Comparison of ENCODE assay signal across 13 cellular contexts in the genomic region with DNA sequence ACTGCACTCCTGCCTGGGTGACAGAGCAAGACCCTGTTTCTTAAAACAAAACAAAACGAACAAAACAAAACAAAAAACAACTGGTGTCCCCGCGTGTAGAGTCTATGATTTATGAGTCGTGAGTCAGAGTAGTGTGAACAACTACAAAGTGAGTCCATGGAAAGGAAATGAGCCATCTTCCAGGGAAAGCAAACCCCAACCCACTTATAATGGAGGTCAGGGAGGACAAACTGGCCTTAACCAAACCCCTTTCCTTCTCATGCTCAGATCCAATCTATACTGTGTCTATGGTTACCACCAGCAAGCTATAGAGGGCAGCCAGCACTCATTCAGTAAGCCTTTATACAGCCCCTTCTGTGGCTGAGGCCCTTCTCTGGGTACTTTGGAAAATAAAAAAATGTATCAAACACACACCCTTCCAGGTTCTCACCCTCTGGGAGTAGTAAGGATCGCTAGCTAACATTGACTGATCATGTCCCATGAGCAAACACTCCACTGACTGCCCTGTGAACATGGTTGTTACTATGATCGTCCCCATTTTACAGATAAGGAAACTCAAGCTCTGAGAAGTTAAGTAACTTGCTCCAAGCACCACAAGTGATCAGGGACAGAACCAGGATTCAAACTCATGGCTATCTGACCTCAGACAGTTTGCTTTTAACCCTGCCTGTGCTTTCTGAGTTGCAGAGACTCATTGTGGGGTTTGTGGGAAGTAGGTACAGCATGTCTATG. TPM values are rescaled to one million over a fixed set of nuclear protein-coding genes. Genes with fewer than 3 reads are reported as not detected.
DNase-seq lines count a peak whose midpoint lies in the region; ATAC-seq, FAIRE-seq and TF ChIP-seq lines count a peak whose summit lies in the region.
"Had no signal": no experiment of that assay in that cellular context is flagged by ENCODE, and none has a peak within 500 bp of the region (broad histone marks: within the 10 kb centered on the region; RNA-seq: fewer than 3 reads in every experiment).

No MANE protein-coding gene starts in this region.

- H3K27me3 ChIP-seq in AG04450 (ENCODE audit: control insufficient read depth, insufficient read depth, low read length) = no peaks in the 10 kb centered on the region
- H3K27me3 ChIP-seq in K562 (ENCODE audit: control insufficient read depth in 2 of 2, insufficient read depth in 2 of 2, low read length in 2 of 2) = peaks cover 5 to 10% of the 10 kb centered on the region in 2 experiments; a peak in 3 of 5 replicates
- no peaks in the 10 kb centered on the region for H3K27me3 ChIP-seq in H9 (ENCODE audit: insufficient read depth, low read length)

- intact Hi-C loops in K562 (cut with micrococcal nuclease) = loop anchor here (2.0 kb wide), 1 partner anchor 92 kb away; no protein-coding TSS in a partner anchor

- no peak overlapping the region for H4K91ac ChIP-seq in H9 (ENCODE audit: insufficient read length, low read depth, low read length)

- DNase-seq in AG04450 (ENCODE audit: low read depth, low spot score) (peak; percentile 13), HS-5 (ENCODE audit: low read depth) (peak; percentile 70), K562 (ENCODE audit: extremely low read depth in 1 of 4, low spot score in 3 of 4) (peak in 2 of 4 experiments; percentile 20 to 26), left kidney (ENCODE audit: low read depth, low spot score) (peak; percentile 80), NCI-H748 treated with DMSO at 0.1 percent for 48 hours (lab: John Stamatoyannopoulos, UW) (no peak), DMS 273 treated with DMSO at 0.1 percent for 48 hours (lab: John Stamatoyannopoulos, UW) (no peak), GM12891 (ENCODE audit: insufficient read length, low spot score) (no peak), H9 (no peak)
- DNase-seq: NCI-H1930; occipital lobe; stimulated activated CD4-positive, alpha-beta T cell treated with anti-CD3 and anti-CD28 coated beads, Interleukin-4, amount 100 ng/mL, for 24 hours had no signal

- TF ChIP-seq CTCF in AG04450 (IDR thresholded peaks at IDR 0.05; ENCODE audit: low read depth, low read length) (no peak), K562 (IDR thresholded peaks at IDR 0.05 in 2 of 3, conservative IDR thresholded peaks at IDR 0.05 in 1 of 3; ENCODE audit: insufficient read depth in 2 of 3, low read depth in 1 of 3, low read length in 3 of 3) (peak in 1 of 3 experiments; percentile 15; a peak in 1 of 6 replicates), H9 (conservative IDR thresholded peaks at IDR 0.05) (no peak)

- no peak overlapping the region for H3K4me3 Mint-ChIP-seq in H9

- no peaks in the 10 kb centered on the region for H3K9me3 ChIP-seq in AG04450 (ENCODE audit: control insufficient read depth, insufficient read depth, low read length)
- H3K9me3 ChIP-seq in K562 (replicated peaks; ENCODE audit: control insufficient read depth, insufficient read depth, low read depth, low read length) = no peaks in the 10 kb centered on the region
- H3K9me3 ChIP-seq in H9 (ENCODE audit: control insufficient read depth, low read depth, low read length) = no peaks in the 10 kb centered on the region

- ATAC-seq in K562 = peak; percentile 87

- H3K4ac ChIP-seq in H9 (ENCODE audit: low read depth, low read length) = no peak overlapping the region

- H3K9ac ChIP-seq in K562 (ENCODE audit: insufficient read depth in 1 of 2, low read depth in 2 of 2, low read length in 2 of 2) (no peak overlapping the region), H9 (ENCODE audit: extremely low read depth, insufficient read length, low read length) (no peak overlapping the region)

- TF ChIP-seq RAD21 in K562 (CRISPR knock-in tag; conservative IDR thresholded peaks at IDR 0.05 in 1 of 2, IDR thresholded peaks at IDR 0.05 in 1 of 2) = peak; percentile 3 to 43; a peak in 3 of 4 replicates

- H3K9me3 Mint-ChIP-seq in H9 = peaks cover 0 to 3% of the 10 kb centered on the region in 2 experiments; a peak in 2 of 5 replicates

- no peak overlapping the region for H3K14ac ChIP-seq in H9 (ENCODE audit: insufficient read depth, low read length)

- no peak overlapping the region for H2BK5ac ChIP-seq in H9 (ENCODE audit: insufficient read length, low read length)

- H3K4me1 Mint-ChIP-seq in H9 = peaks cover 13 to 14% of the 10 kb centered on the region in 2 experiments

- H4K8ac ChIP-seq in H9 (replicated peaks; ENCODE audit: insufficient read length, low read depth, low read length) = no peak overlapping the region

- no peaks in the 10 kb centered on the region for H3K27me3 Mint-ChIP-seq in H9 (ENCODE audit: low read depth)

- CTCF ChIA-PET in AG04450 (lab: Charles Lee) (interaction anchor here (0.5 kb wide), 1 partner anchor 101 kb away, joined by 3 read pairs; no protein-coding TSS in a partner anchor), K562 (lab: Yijun Ruan, JAX; ENCODE audit: low intra/inter-chr PET ratio) (no interaction called here)

- H2BK15ac ChIP-seq in H9 (ENCODE audit: low read depth, low read length) = no peak overlapping the region

- in situ Hi-C loops in K562 (cut with MboI) = no loop called here

- H3K27ac Mint-ChIP-seq in H9 = peak overlapping the region in 1 of 3 experiments; percentile 35; a peak in 2 of 7 replicates

- no peaks in the 10 kb centered on the region for H3K79me2 ChIP-seq in K562 (ENCODE audit: control insufficient read depth, insufficient read depth, low read length)
- H3K79me2 ChIP-seq in H9 (ENCODE audit: insufficient read depth, low read length) = no peaks in the 10 kb centered on the region

- no peaks in the 10 kb centered on the region for H3K36me3 Mint-ChIP-seq in H9 (ENCODE audit: insufficient read depth in 1 of 3, low read depth in 3 of 3)

- H3K4me1 ChIP-seq in K562 (replicated peaks in 1 of 2; ENCODE audit: control insufficient read depth in 2 of 2, insufficient read depth in 2 of 2, low read length in 2 of 2) = no peaks in the 10 kb centered on the region; a peak in 1 of 5 replicates
- no peaks in the 10 kb centered on the region for H3K4me1 ChIP-seq in H9 (ENCODE audit: insufficient read depth, low read length)

- H2BK20ac ChIP-seq in H9 (ENCODE audit: low read depth, low read length, poor library complexity, severe bottlenecking) = no peak overlapping the region

- H3K79me1 ChIP-seq in H9 (ENCODE audit: insufficient read depth, low read depth, low read length, poor library complexity, severe bottlenecking) = no peaks in the 10 kb centered on the region

- no TSS peak for BruUV-seq in K562 (replicated peaks; lab: Mats Ljungman, UMichigan)

- H4K20me1 ChIP-seq in K562 (replicated peaks; ENCODE audit: control insufficient read depth, insufficient read depth, low read length) (no peaks in the 10 kb centered on the region), H9 (ENCODE audit: control insufficient read depth, insufficient read depth, insufficient read length) (no peaks in the 10 kb centered on the region)

- H2AK5ac ChIP-seq in H9 (ENCODE audit: insufficient read length, low read length) = no peak overlapping the region

- H3K4me3 ChIP-seq in AG04450 (ENCODE audit: low read depth, low read length) (no peak overlapping the region), K562 (no peak overlapping the region)

- FAIRE-seq in K562 (lab: Jason Lieb, UNC) (peak; percentile 19), GM12891 (lab: Jason Lieb, UNC) (no peak)

- peak overlapping the region; percentile 31 for H3K27ac ChIP-seq in AG04450 (ENCODE audit: low read depth, low read length)
- no peak overlapping the region for H3K27ac ChIP-seq in K562 (ENCODE audit: extremely low read depth, low read depth, low read length)
- H3K27ac ChIP-seq in H9 (ENCODE audit: insufficient read length, low read depth, low read length) = no peak overlapping the region
- H3K27ac ChIP-seq: HL-60 had no signal

- POLR2A ChIA-PET in AG04450 (lab: Yijun Ruan, JAX) = interaction anchor here (0.6 to 1.2 kb wide), 2 partner anchors 11 to 24 kb away, joined by 3 to 4 read pairs; no protein-coding TSS in a partner anchor
- POLR2A ChIA-PET in K562 (lab: Yijun Ruan, JAX) = interaction anchor here (0.7 to 1.8 kb wide), 3 partner anchors 11 to 46 kb away, joined by 4 to 5 read pairs (median 4); no protein-coding TSS in a partner anchor

- no peak overlapping the region for H3K18ac ChIP-seq in H9 (ENCODE audit: insufficient read length, low read depth, low read length)

- no peak overlapping the region for H2BK120ac ChIP-seq in H9 (ENCODE audit: low read depth, low read length, poor library complexity, severe bottlenecking)

- no peak overlapping the region for H4K5ac ChIP-seq in H9 (ENCODE audit: insufficient read length, low read depth, low read length)

- no peak overlapping the region; the same call in 1 of the 2 replicates for H3K4me2 ChIP-seq in K562 (ENCODE audit: insufficient read depth, low read length)
- H3K4me2 ChIP-seq in H9 (ENCODE audit: insufficient read depth, insufficient read length, low read length) = no peak overlapping the region

- H3K56ac ChIP-seq in H9 (ENCODE audit: insufficient read length, low read depth, low read length) = no peak overlapping the region

- no peaks in the 10 kb centered on the region for H3K23me2 ChIP-seq in H9 (ENCODE audit: insufficient read length, low read depth, low read length, poor library complexity, severe bottlenecking)

- no peak overlapping the region for H3T11ph ChIP-seq in H9 (ENCODE audit: low read length)

- H3K36me3 ChIP-seq in K562 (ENCODE audit: control insufficient read depth, insufficient read depth, low read length) = no peaks in the 10 kb centered on the region

- H3K23ac ChIP-seq in H9 (ENCODE audit: insufficient read length, low read depth, low read length) = no peak overlapping the region

- H3K9me1 ChIP-seq in K562 (ENCODE audit: control insufficient read depth, insufficient read depth, low read length) = no peaks in the 10 kb centered on the region

- H2AFZ ChIP-seq in K562 (ENCODE audit: low read depth, low read length) = peak overlapping the region; percentile 43
- no peak overlapping the region for H2AFZ ChIP-seq in H9 (ENCODE audit: low read length)

- 5% methylated on average over 6 of the region's 6 CpGs for WGBS in K562 (ENCODE audit: insufficient coverage, low coverage, missing lambda C conversion rate)
- no CpG with 5 or more reads among the region's 6 CpGs for WGBS in H9 (ENCODE audit: extremely low coverage, insufficient read length, low lambda C conversion rate)

- H2BK12ac ChIP-seq in H9 (ENCODE audit: insufficient read length, low read depth, low read length) = no peak overlapping the region

- TF ChIP-seq POLR2A in K562 (conservative IDR thresholded peaks at IDR 0.05) (no peak), GM12891 (IDR thresholded peaks at IDR 0.05; ENCODE audit: low read depth, low read length) (no peak)

- TF ChIP-seq EP300 in K562 (IDR thresholded peaks at IDR 0.05; ENCODE audit: low read length) = no peak

RNA-seq across cellular contexts. Expression of a gene that starts 24.7 kb away (rescaled TPM):
- polyA plus RNA-seq in AG04450 (2011; rRNA removed) (10.4 and 10.9 TPM in 2 replicates), K562 (2011; rRNA removed) (not detected in 2 replicates), K562 (2014; fragmentation: Illumina TruSeq; extraction: Trizol) (not detected in 2 replicates), K562 (2014; fragmentation: Nextera tagmentation; extraction: Ambion mirVana) (not detected), K562 (2014; rRNA removed) (not detected in 2 replicates)
- polyA minus RNA-seq in AG04450 (2011; rRNA and poly(A)+ RNA removed) = 7.3 and 7.8 TPM in 2 replicates
- total RNA-seq in K562 (2011; cell fraction: chromatin; rRNA removed; ENCODE audit: low replicate concordance) = not detected in 2 replicates
- not detected in 2 replicates for total RNA-seq in K562 (2011; cell fraction: nucleolus; rRNA removed)
- total RNA-seq in K562 (2011; cell fraction: nucleoplasm; rRNA removed) = not detected in 2 replicates
- total RNA-seq in K562 (2014; rRNA removed) (0.04 TPM in 1 of 2 replicates, not detected in the other), K562 (2014; rRNA removed; fragmentation: Illumina TruSeq; extraction: Trizol) (not detected in 2 replicates), K562 (2015; rRNA removed; fragmentation: Illumina TruSeq; extraction: Trizol) (not detected in 2 replicates), K562 (2021) (0.04 TPM in 2 replicates), H9 (2021) (0.59 and 0.70 TPM in 2 replicates)
- polyA plus RNA-seq in K562 (2011; cell fraction: cytosol; rRNA removed) = not detected in 2 replicates
- not detected in 2 replicates for polyA plus RNA-seq in K562 (2011; cell fraction: nucleus; rRNA removed)
- polyA plus RNA-seq in K562 (2012) = 0.04 TPM in 1 of 2 replicates, not detected in the other
- not detected in 2 replicates for polyA minus RNA-seq in K562 (2011; rRNA and poly(A)+ RNA removed)
- polyA minus RNA-seq in K562 (2011; cell fraction: cytosol; rRNA and poly(A)+ RNA removed) = not detected in 2 replicates
- polyA minus RNA-seq in K562 (2011; cell fraction: nucleus; rRNA and poly(A)+ RNA removed) = not detected in 2 replicates
- polyA plus RNA-seq in GM12891 (2012; ENCODE audit: low read depth, missing spikeins) = 0.03 TPM

RNA-seq across cellular contexts. Expression of a gene that starts 54.9 kb away (rescaled TPM):
- polyA plus RNA-seq in AG04450 (2011; rRNA removed) = not detected in 2 replicates
- polyA minus RNA-seq in AG04450 (2011; rRNA and poly(A)+ RNA removed) = not detected in 2 replicates
- not detected in 2 replicates for total RNA-seq in K562 (2011; cell fraction: chromatin; rRNA removed; ENCODE audit: low replicate concordance)
- not detected in 2 replicates for total RNA-seq in K562 (2011; cell fraction: nucleolus; rRNA removed)
- not detected in 2 replicates for total RNA-seq in K562 (2011; cell fraction: nucleoplasm; rRNA removed)
- total RNA-seq in K562 (2014; rRNA removed) = 0.18 and 0.33 TPM in 2 replicates
- total RNA-seq in K562 (2014; rRNA removed; fragmentation: Illumina TruSeq; extraction: Trizol) = not detected in 2 replicates
- total RNA-seq in K562 (2015; rRNA removed; fragmentation: Illumina TruSeq; extraction: Trizol) = 0.07 and 0.11 TPM in 2 replicates
- total RNA-seq in K562 (2021) = 0.16 TPM in 1 of 2 replicates, not detected in the other
- not detected in 2 replicates for polyA plus RNA-seq in K562 (2011; rRNA removed)
- not detected in 2 replicates for polyA plus RNA-seq in K562 (2011; cell fraction: cytosol; rRNA removed)
- not detected in 2 replicates for polyA plus RNA-seq in K562 (2011; cell fraction: nucleus; rRNA removed)
- 0.09 and 0.98 TPM in 2 replicates for polyA plus RNA-seq in K562 (2012)
- 0.19 and 0.28 TPM in 2 replicates for polyA plus RNA-seq in K562 (2014; fragmentation: Illumina TruSeq; extraction: Trizol)
- polyA plus RNA-seq in K562 (2014; fragmentation: Nextera tagmentation; extraction: Ambion mirVana) = under 1 TPM; 0.11 to 0.34 TPM
- 0.25 TPM in 1 of 2 replicates, not detected in the other for polyA plus RNA-seq in K562 (2014; rRNA removed)
- not detected in 2 replicates for polyA minus RNA-seq in K562 (2011; rRNA and poly(A)+ RNA removed)
- polyA minus RNA-seq in K562 (2011; cell fraction: cytosol; rRNA and poly(A)+ RNA removed) = not detected in 2 replicates
- not detected in 2 replicates for polyA minus RNA-seq in K562 (2011; cell fraction: nucleus; rRNA and poly(A)+ RNA removed)
- polyA plus RNA-seq in GM12891 (2012; ENCODE audit: low read depth, missing spikeins) = not detected
- not detected in 2 replicates for total RNA-seq in H9 (2021)
- total RNA-seq: occipital lobe, subcutaneous adipose tissue had no signal

Comparison
In these comparisons a context has a peak if more than half of its experiments do, and no peak if none do; other contexts are left out.
1. DNase-seq: peak in AG04450 (single experiment), HS-5 (single experiment) and left kidney (single experiment); none in NCI-H748 treated with DMSO at 0.1 percent for 48 hours (single experiment), DMS 273 treated with DMSO at 0.1 percent for 48 hours (single experiment), GM12891 (single experiment) and H9 (single experiment).